1 cellular context compared by ENCODE assay signal in the genomic region with DNA sequence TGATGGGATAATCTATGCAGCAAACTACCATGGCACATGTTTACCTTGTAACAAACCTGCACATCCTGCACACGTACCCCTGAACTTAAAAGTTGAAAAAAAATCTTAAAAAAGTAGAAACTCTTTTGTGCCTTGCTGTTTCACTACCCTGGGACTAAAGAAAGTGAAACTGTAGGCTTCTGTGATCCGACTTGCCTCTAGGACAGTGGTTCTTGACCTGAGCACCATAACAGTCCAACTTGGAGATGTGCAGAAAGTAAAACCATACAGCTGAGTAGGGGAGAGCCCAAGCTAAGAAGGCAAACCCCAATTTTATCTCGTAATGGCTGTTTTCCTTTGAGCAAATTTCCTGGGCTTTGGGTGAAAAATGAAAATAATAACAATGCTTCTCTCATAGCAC.
TF ChIP-seq lines count a peak whose summit lies in the region.

No MANE protein-coding gene starts in this region.

TF ChIP-seq in GM12878, 131 proteins besides CTCF, POLR2A, EP300 and RAD21 (continued from another document):
- TF ChIP-seq, protein P1, sequence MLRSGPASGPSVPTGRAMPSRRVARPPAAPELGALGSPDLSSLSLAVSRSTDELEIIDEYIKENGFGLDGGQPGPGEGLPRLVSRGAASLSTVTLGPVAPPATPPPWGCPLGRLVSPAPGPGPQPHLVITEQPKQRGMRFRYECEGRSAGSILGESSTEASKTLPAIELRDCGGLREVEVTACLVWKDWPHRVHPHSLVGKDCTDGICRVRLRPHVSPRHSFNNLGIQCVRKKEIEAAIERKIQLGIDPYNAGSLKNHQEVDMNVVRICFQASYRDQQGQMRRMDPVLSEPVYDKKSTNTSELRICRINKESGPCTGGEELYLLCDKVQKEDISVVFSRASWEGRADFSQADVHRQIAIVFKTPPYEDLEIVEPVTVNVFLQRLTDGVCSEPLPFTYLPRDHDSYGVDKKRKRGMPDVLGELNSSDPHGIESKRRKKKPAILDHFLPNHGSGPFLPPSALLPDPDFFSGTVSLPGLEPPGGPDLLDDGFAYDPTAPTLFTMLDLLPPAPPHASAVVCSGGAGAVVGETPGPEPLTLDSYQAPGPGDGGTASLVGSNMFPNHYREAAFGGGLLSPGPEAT (IDR thresholded peaks at IDR 0.05; ENCODE audit: low read depth), result no peak
- TF ChIP-seq TCF12 (IDR thresholded peaks at IDR 0.05; ENCODE audit: low read depth, low read length) (no peak), RCOR1 (conservative IDR thresholded peaks at IDR 0.05; ENCODE audit: low read depth, low read length) (no peak), ASH2L (IDR thresholded peaks at IDR 0.05; ENCODE audit: borderline replicate concordance, low read depth) (no peak), HDGF (IDR thresholded peaks at IDR 0.05) (no peak), KDM1A (IDR thresholded peaks at IDR 0.05; ENCODE audit: borderline replicate concordance) (no peak), CHD4 (IDR thresholded peaks at IDR 0.05) (no peak)
- TF ChIP-seq, protein P2, sequence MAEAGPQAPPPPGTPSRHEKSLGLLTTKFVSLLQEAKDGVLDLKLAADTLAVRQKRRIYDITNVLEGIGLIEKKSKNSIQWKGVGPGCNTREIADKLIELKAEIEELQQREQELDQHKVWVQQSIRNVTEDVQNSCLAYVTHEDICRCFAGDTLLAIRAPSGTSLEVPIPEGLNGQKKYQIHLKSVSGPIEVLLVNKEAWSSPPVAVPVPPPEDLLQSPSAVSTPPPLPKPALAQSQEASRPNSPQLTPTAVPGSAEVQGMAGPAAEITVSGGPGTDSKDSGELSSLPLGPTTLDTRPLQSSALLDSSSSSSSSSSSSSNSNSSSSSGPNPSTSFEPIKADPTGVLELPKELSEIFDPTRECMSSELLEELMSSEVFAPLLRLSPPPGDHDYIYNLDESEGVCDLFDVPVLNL (IDR thresholded peaks at IDR 0.05; ENCODE audit: low read depth, low read length), result no peak
TF ChIP-seq in GM12878: peak in this region for 0.
